In the genomic region with DNA sequence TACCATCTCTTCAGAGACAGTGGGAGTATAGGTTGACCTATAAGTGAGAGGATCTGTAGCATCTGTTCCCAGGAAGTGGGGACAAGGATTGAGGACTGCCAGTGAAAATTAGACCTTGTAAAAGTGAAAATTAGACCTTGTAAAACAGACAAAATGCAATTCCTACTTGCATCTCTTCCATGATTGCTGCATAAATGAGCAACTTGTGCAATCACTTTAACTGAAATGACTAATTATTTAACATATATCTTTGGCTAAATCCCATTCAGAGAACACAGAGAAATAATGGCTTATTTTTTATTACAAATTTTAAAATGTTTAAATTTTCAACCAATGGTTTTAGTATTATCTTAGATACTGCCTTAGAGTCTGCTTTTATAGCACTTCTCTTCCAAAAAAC, we compare ENCODE assay signal across 17 cellular contexts.
A peak's percentile ranks its signal among the peaks of the same experiment; 100 is the strongest.
DNase-seq lines count a peak whose midpoint lies in the region; ATAC-seq and TF ChIP-seq lines count a peak whose summit lies in the region.
"Had no signal": no experiment of that assay in that cellular context is flagged by ENCODE, and none has a peak within 500 bp of the region (broad histone marks: within the 10 kb centered on the region; RNA-seq: fewer than 3 reads in every experiment).

No MANE protein-coding gene starts in this region.

- DNase-seq in CD1c-positive myeloid dendritic cell (ENCODE audit: extremely low spot score) (peak; percentile 55), HFFc6 (no peak), activated B cell treated with CpG ODN at 0.5 μM for 24 hours (no peak), fibroblast of pulmonary artery (ENCODE audit: low read depth) (peak; percentile 17), NCI-H345 (lab: John Stamatoyannopoulos, UW) (no peak)
- DNase-seq in stimulated activated CD4-positive, alpha-beta T cell treated with anti-CD3 and anti-CD28 coated beads, Interleukin-4, amount 100 ng/mL, for 24 hours, result no peak
- no peak for DNase-seq in activated CD8-positive, alpha-beta T cell treated with anti-CD3 and anti-CD28 coated beads, Interleukin-2, amount 10 ng/mL, durations not matched to agents 7 days and 5 days
- DNase-seq: DMS53, GF-D8, Karpas-422, NCI-H1092 treated with DMSO at 0.1 percent for 48 hours, NCI-H1436 treated with DMSO at 0.1 percent for 48 hours, NCI-H1930, NCI-H446, NCI-H526, Right ventricle myocardium superior had no signal

- intact Hi-C loops in activated B cell treated with CpG ODN at 0.5 μM for 24 hours (cut with micrococcal nuclease), result loop anchor here (1.0 kb wide), 2 partner anchors 39 to 65 kb away; no protein-coding TSS in a partner anchor

- H3K27me3 Mint-ChIP-seq in HFFc6 (ENCODE audit: insufficient read depth) (no peaks in the 10 kb centered on the region), activated B cell treated with CpG ODN at 0.5 μM for 24 hours (no peaks in the 10 kb centered on the region)
- H3K27me3 Mint-ChIP-seq in activated CD8-positive, alpha-beta T cell treated with anti-CD3 and anti-CD28 coated beads, Interleukin-2, amount 10 ng/mL, durations not matched to agents 7 days and 5 days (ENCODE audit: low read depth), result peaks cover 3% of the 10 kb centered on the region

- CTCF ChIA-PET in activated B cell treated with CpG ODN at 0.5 μM for 24 hours (lab: Charles Lee), result interaction anchor here (1.1 kb wide), 1 partner anchor 66 kb away, joined by 3 read pairs; no protein-coding TSS in a partner anchor
- CTCF ChIA-PET in activated CD8-positive, alpha-beta T cell treated with anti-CD3 and anti-CD28 coated beads, Interleukin-2, amount 10 ng/mL, durations not matched to agents 7 days and 5 days (lab: Charles Lee), result interaction anchor here (1.3 kb wide), 1 partner anchor 81 kb away, joined by 3 read pairs; no protein-coding TSS in a partner anchor

- POLR2A ChIA-PET in activated B cell treated with CpG ODN at 0.5 μM for 24 hours (lab: Charles Lee), result interaction anchor here (1.1 to 17.8 kb wide), 2 partner anchors 68 to 74 kb away, joined by 3 to 380 read pairs; partner anchors contain the start of gene NABP1
- POLR2A ChIA-PET in activated CD8-positive, alpha-beta T cell treated with anti-CD3 and anti-CD28 coated beads, Interleukin-2, amount 10 ng/mL, durations not matched to agents 7 days and 5 days (lab: Charles Lee), result no interaction called here

- no peak for TF ChIP-seq CTCF in HFFc6 (IDR thresholded peaks at IDR 0.05)
- no peak for TF ChIP-seq CTCF in activated B cell treated with CpG ODN at 0.5 μM for 24 hours (IDR thresholded peaks at IDR 0.05)
- TF ChIP-seq CTCF in fibroblast of pulmonary artery (IDR thresholded peaks at IDR 0.05; ENCODE audit: low read length, missing control alignments), result no peak

- no peak for ATAC-seq in activated B cell treated with CpG ODN at 0.5 μM for 24 hours (ENCODE audit: low read depth)
- no peak for ATAC-seq in HG02840 (IDR thresholded peaks at IDR 0.05; ENCODE audit: low FRiP score, unreplicated experiment)
- ATAC-seq in activated CD8-positive, alpha-beta T cell treated with anti-CD3 and anti-CD28 coated beads, Interleukin-2, amount 10 ng/mL, durations not matched to agents 7 days and 5 days, result no peak

- H3K9me3 Mint-ChIP-seq in HFFc6 (no peaks in the 10 kb centered on the region), activated B cell treated with CpG ODN at 0.5 μM for 24 hours (no peaks in the 10 kb centered on the region)
- H3K9me3 Mint-ChIP-seq in activated CD8-positive, alpha-beta T cell treated with anti-CD3 and anti-CD28 coated beads, Interleukin-2, amount 10 ng/mL, durations not matched to agents 7 days and 5 days (ENCODE audit: insufficient read depth), result no peaks in the 10 kb centered on the region

- H3K36me3 Mint-ChIP-seq in HFFc6 (ENCODE audit: low read depth) (no peaks in the 10 kb centered on the region), activated B cell treated with CpG ODN at 0.5 μM for 24 hours (ENCODE audit: low read depth) (no peaks in the 10 kb centered on the region)
- no peaks in the 10 kb centered on the region for H3K36me3 Mint-ChIP-seq in activated CD8-positive, alpha-beta T cell treated with anti-CD3 and anti-CD28 coated beads, Interleukin-2, amount 10 ng/mL, durations not matched to agents 7 days and 5 days (ENCODE audit: low read depth)

- H3K4me3 ChIP-seq in fibroblast of pulmonary artery (replicated peaks; ENCODE audit: low read depth, low read length), result no peak overlapping the region

- H3K4me3 Mint-ChIP-seq in HFFc6 (no peak overlapping the region), activated B cell treated with CpG ODN at 0.5 μM for 24 hours (no peak overlapping the region)
- H3K4me3 Mint-ChIP-seq in activated CD8-positive, alpha-beta T cell treated with anti-CD3 and anti-CD28 coated beads, Interleukin-2, amount 10 ng/mL, durations not matched to agents 7 days and 5 days, result no peak overlapping the region

- H3K4me1 Mint-ChIP-seq in HFFc6 (ENCODE audit: low read depth), result peaks cover 57% of the 10 kb centered on the region
- peaks cover 32% of the 10 kb centered on the region for H3K4me1 Mint-ChIP-seq in activated B cell treated with CpG ODN at 0.5 μM for 24 hours
- H3K4me1 Mint-ChIP-seq in activated CD8-positive, alpha-beta T cell treated with anti-CD3 and anti-CD28 coated beads, Interleukin-2, amount 10 ng/mL, durations not matched to agents 7 days and 5 days (ENCODE audit: low read depth), result peaks cover 2% of the 10 kb centered on the region

- peak overlapping the region; percentile 55 for H3K27ac Mint-ChIP-seq in HFFc6
- peak overlapping the region; percentile 41 for H3K27ac Mint-ChIP-seq in activated B cell treated with CpG ODN at 0.5 μM for 24 hours
- H3K27ac Mint-ChIP-seq in activated CD8-positive, alpha-beta T cell treated with anti-CD3 and anti-CD28 coated beads, Interleukin-2, amount 10 ng/mL, durations not matched to agents 7 days and 5 days, result no peak overlapping the region

Comparison
In these comparisons a context has a peak if more than half of its experiments do, and no peak if none do; other contexts are left out.
1. DNase-seq: peak in CD1c-positive myeloid dendritic cell (single experiment) and fibroblast of pulmonary artery (single experiment); none in HFFc6 (single experiment), activated B cell treated with CpG ODN at 0.5 μM for 24 hours (single experiment), stimulated activated CD4-positive, alpha-beta T cell treated with anti-CD3 and anti-CD28 coated beads, Interleukin-4, amount 100 ng/mL, for 24 hours (single experiment), NCI-H345 (single experiment) and activated CD8-positive, alpha-beta T cell treated with anti-CD3 and anti-CD28 coated beads, Interleukin-2, amount 10 ng/mL, durations not matched to agents 7 days and 5 days (single experiment).